8 cellular contexts compared by ENCODE assay signal in the genomic region with DNA sequence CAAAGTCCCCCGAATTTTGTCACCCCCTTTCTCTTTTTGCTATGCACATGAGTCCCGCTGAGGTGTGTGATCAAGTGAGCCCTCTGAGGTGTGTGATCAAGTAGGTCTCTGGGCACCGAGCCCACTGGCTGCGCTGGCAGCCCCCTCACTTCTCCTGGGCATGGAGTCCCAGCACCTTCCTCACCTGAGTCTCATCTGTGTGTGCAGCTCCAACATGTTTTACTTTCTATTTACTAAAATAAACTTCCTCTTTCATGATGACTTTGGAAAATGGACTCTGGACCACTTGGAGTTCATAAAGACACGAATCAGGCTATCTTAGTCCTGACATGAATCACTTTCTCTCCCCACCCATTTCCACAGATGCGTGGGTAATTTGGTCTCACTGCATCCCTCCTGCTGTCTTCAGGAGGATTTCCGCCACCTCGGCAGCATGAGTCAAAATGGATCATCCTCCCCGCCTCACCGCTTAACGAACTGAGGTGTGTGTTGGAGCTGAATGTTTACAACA. TPM values are rescaled to one million over a fixed set of nuclear protein-coding genes. Genes with fewer than 3 reads are reported as not detected.
DNase-seq lines count a peak whose midpoint lies in the region; ATAC-seq, FAIRE-seq and TF ChIP-seq lines count a peak whose summit lies in the region.

No MANE protein-coding gene starts in this region.

- H3K4me1 ChIP-seq in BE2C, result peaks cover 6% of the 10 kb centered on the region; the same call in 1 of the 2 replicates

- no peaks in the 10 kb centered on the region for H3K36me3 ChIP-seq in BE2C

- DNase-seq in GM18507 (ENCODE audit: extremely low spot score, insufficient read length, low read depth) (peak; percentile 33), RCC 7860 (ENCODE audit: low spot score) (peak; percentile 64), left colon (peak; percentile 44 to 54), HuH-7 (ENCODE audit: low spot score) (no peak), BE2C (no peak), HTR-8/SVneo (ENCODE audit: insufficient read length, low spot score) (no peak)

- no peaks in the 10 kb centered on the region for H3K9me3 ChIP-seq in BE2C

- FAIRE-seq in GM18507 (lab: Jason Lieb, UNC), result peak; percentile 91
- no peak for FAIRE-seq in RCC 7860 (lab: Jason Lieb, UNC)
- FAIRE-seq in HTR-8/SVneo (lab: Jason Lieb, UNC), result no peak

- intact Hi-C loops in left colon (cut with DNase I, micrococcal nuclease), result no loop called here

- H3K4me3 ChIP-seq in BE2C (ENCODE audit: low read depth, low read length), result no peak overlapping the region

- peak; percentile 51 for ATAC-seq in HG02623 (IDR thresholded peaks at IDR 0.05; ENCODE audit: unreplicated experiment)
- peak; percentile 88 for ATAC-seq in left colon
- ATAC-seq in GM18861 (IDR thresholded peaks at IDR 0.05; ENCODE audit: unreplicated experiment), result no peak

- no peaks in the 10 kb centered on the region for H3K27me3 ChIP-seq in BE2C

- TF ChIP-seq CTCF in BE2C (IDR thresholded peaks at IDR 0.05; ENCODE audit: low read depth, low read length), result no peak

RNA-seq across cellular contexts. Expression of a gene that starts 39.8 kb away (rescaled TPM):
- 10 to 100 TPM; 16.6 to 25.9 TPM for total RNA-seq in left colon
- 1.3 TPM for polyA plus RNA-seq in BE2C (2012; ENCODE audit: insufficient read depth, insufficient read length, low read depth)

Comparison
In these comparisons a context has a peak if more than half of its experiments do, and no peak if none do; other contexts are left out.
1. DNase-seq: peak in GM18507 (single experiment), RCC 7860 (single experiment) and left colon (2 of 2); none in HuH-7 (single experiment), BE2C (single experiment) and HTR-8/SVneo (single experiment).